Comparison of ENCODE assay signal across 16 cellular contexts in the genomic region with DNA sequence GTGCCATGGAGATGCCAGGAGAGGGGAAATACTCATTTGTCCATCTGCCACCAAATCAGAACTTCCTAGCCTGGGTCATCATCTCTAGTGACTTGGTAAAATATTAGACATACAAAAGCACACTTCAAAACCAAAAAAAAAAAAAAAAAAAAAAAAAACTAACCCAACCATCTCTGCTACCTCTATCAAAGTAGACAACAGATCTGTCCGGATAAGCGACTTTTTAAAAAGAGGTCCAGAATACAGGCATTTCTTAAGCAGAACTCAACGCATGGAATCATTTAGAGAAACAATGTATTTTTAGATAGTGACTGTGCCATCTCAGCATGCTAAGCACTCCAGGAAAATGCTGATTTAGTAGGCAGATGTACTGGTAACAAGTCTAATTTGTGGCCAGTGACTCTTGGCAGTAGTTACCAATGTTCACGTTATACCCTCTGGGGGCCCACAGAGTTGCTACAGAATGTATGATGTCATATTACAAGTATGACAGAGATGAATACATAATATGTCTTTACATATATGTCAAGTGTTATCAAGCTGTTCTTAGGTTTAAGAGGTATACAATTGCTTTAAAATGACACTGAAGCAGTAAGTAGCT.
DNase-seq lines count a peak whose midpoint lies in the region; ATAC-seq and TF ChIP-seq lines count a peak whose summit lies in the region.
"Had no signal": no experiment of that assay in that cellular context is flagged by ENCODE, and none has a peak within 500 bp of the region (broad histone marks: within the 10 kb centered on the region; RNA-seq: fewer than 3 reads in every experiment).

No MANE protein-coding gene starts in this region.

- H3K27ac Mint-ChIP-seq in activated CD8-positive, alpha-beta T cell treated with anti-CD3 and anti-CD28 coated beads for 36 hours, result no peak overlapping the region
- no peak overlapping the region for H3K27ac Mint-ChIP-seq in activated CD8-positive, alpha-beta T cell treated with anti-CD3 and anti-CD28 coated beads, Interleukin-2, amount 10 ng/mL, durations not matched to agents 7 days and 5 days
- H3K27ac Mint-ChIP-seq: activated T-helper 1 cell treated with anti-CD3 and anti-CD28 coated beads, Interleukin-12 subunit alpha, Interleukin-12 subunit beta, Interleukin-2, Interleukin-4 antibody, amounts not matched to agents 30 ng/mL and 10 ng/mL and 1 ng/mL, durations not matched to agents 14 hours and 24 hours and 36 hours; B cell; nephron had no signal

- H3K9me3 Mint-ChIP-seq in activated CD8-positive, alpha-beta T cell treated with anti-CD3 and anti-CD28 coated beads for 36 hours, result no peaks in the 10 kb centered on the region
- H3K9me3 Mint-ChIP-seq in activated CD8-positive, alpha-beta T cell treated with anti-CD3 and anti-CD28 coated beads, Interleukin-2, amount 10 ng/mL, durations not matched to agents 7 days and 5 days (ENCODE audit: insufficient read depth), result no peaks in the 10 kb centered on the region
- H3K9me3 Mint-ChIP-seq: activated T-helper 1 cell treated with anti-CD3 and anti-CD28 coated beads, Interleukin-12 subunit alpha, Interleukin-12 subunit beta, Interleukin-2, Interleukin-4 antibody, amounts not matched to agents 30 ng/mL and 10 ng/mL and 1 ng/mL, durations not matched to agents 14 hours and 24 hours and 36 hours; nephron had no signal

- TF ChIP-seq POLR2A in NB4 (IDR thresholded peaks at IDR 0.05; ENCODE audit: extremely low read depth, insufficient read length), result no peak

- peak; percentile 37 for ATAC-seq in activated CD8-positive, alpha-beta T cell treated with anti-CD3 and anti-CD28 coated beads for 36 hours
- ATAC-seq in activated CD8-positive, alpha-beta T cell treated with anti-CD3 and anti-CD28 coated beads, Interleukin-2, amount 10 ng/mL, durations not matched to agents 7 days and 5 days, result no peak
- ATAC-seq in GM21390 (IDR thresholded peaks at IDR 0.05; ENCODE audit: unreplicated experiment) (no peak), GM21528 (IDR thresholded peaks at IDR 0.05; ENCODE audit: low FRiP score, unreplicated experiment) (no peak)
- ATAC-seq: foreskin keratinocyte had no signal

- POLR2A ChIA-PET in activated CD8-positive, alpha-beta T cell treated with anti-CD3 and anti-CD28 coated beads for 36 hours (lab: Charles Lee), result no interaction called here
- POLR2A ChIA-PET in activated CD8-positive, alpha-beta T cell treated with anti-CD3 and anti-CD28 coated beads, Interleukin-2, amount 10 ng/mL, durations not matched to agents 7 days and 5 days (lab: Charles Lee), result no interaction called here

- no peaks in the 10 kb centered on the region for H3K27me3 Mint-ChIP-seq in activated CD8-positive, alpha-beta T cell treated with anti-CD3 and anti-CD28 coated beads for 36 hours
- no peaks in the 10 kb centered on the region for H3K27me3 Mint-ChIP-seq in activated CD8-positive, alpha-beta T cell treated with anti-CD3 and anti-CD28 coated beads, Interleukin-2, amount 10 ng/mL, durations not matched to agents 7 days and 5 days (ENCODE audit: low read depth)
- H3K27me3 Mint-ChIP-seq: B cell had no signal

- CTCF ChIA-PET in activated CD8-positive, alpha-beta T cell treated with anti-CD3 and anti-CD28 coated beads for 36 hours (lab: Charles Lee), result interaction anchor here (0.9 to 1.1 kb wide), 3 partner anchors 10 to 166 kb away, joined by 3 read pairs; no protein-coding TSS in a partner anchor
- CTCF ChIA-PET in activated CD8-positive, alpha-beta T cell treated with anti-CD3 and anti-CD28 coated beads, Interleukin-2, amount 10 ng/mL, durations not matched to agents 7 days and 5 days (lab: Charles Lee), result interaction anchor here (0.6 to 1.6 kb wide), 3 partner anchors 9 to 474 kb away, joined by 3 read pairs; no protein-coding TSS in a partner anchor

- H3K4me1 Mint-ChIP-seq in activated CD8-positive, alpha-beta T cell treated with anti-CD3 and anti-CD28 coated beads for 36 hours (ENCODE audit: low read depth), result peaks cover 37% of the 10 kb centered on the region
- peaks cover 12% of the 10 kb centered on the region for H3K4me1 Mint-ChIP-seq in activated CD8-positive, alpha-beta T cell treated with anti-CD3 and anti-CD28 coated beads, Interleukin-2, amount 10 ng/mL, durations not matched to agents 7 days and 5 days (ENCODE audit: low read depth)
- H3K4me1 Mint-ChIP-seq: B cell had no signal

- no peak overlapping the region for H3K4me3 Mint-ChIP-seq in activated CD8-positive, alpha-beta T cell treated with anti-CD3 and anti-CD28 coated beads for 36 hours
- H3K4me3 Mint-ChIP-seq in activated CD8-positive, alpha-beta T cell treated with anti-CD3 and anti-CD28 coated beads, Interleukin-2, amount 10 ng/mL, durations not matched to agents 7 days and 5 days, result no peak overlapping the region
- H3K4me3 Mint-ChIP-seq: activated T-helper 1 cell treated with anti-CD3 and anti-CD28 coated beads, Interleukin-12 subunit alpha, Interleukin-12 subunit beta, Interleukin-2, Interleukin-4 antibody, amounts not matched to agents 30 ng/mL and 10 ng/mL and 1 ng/mL, durations not matched to agents 14 hours and 24 hours and 36 hours; B cell; nephron had no signal

- H3K36me3 Mint-ChIP-seq in activated CD8-positive, alpha-beta T cell treated with anti-CD3 and anti-CD28 coated beads for 36 hours (ENCODE audit: low read depth), result peaks cover 42% of the 10 kb centered on the region
- peaks cover 15% of the 10 kb centered on the region for H3K36me3 Mint-ChIP-seq in activated CD8-positive, alpha-beta T cell treated with anti-CD3 and anti-CD28 coated beads, Interleukin-2, amount 10 ng/mL, durations not matched to agents 7 days and 5 days (ENCODE audit: low read depth)

- DNase-seq in activated CD8-positive, alpha-beta T cell treated with anti-CD3 and anti-CD28 coated beads for 36 hours, result no peak
- no peak for DNase-seq in activated CD8-positive, alpha-beta T cell treated with anti-CD3 and anti-CD28 coated beads, Interleukin-2, amount 10 ng/mL, durations not matched to agents 7 days and 5 days
- DNase-seq in NB4 (ENCODE audit: low read depth) (peak; percentile 12), cerebellum (ENCODE audit: low spot score) (peak; percentile 12), skeletal muscle cell (ENCODE audit: low read depth) (peak; percentile 72), LoVo (ENCODE audit: low spot score) (no peak)
- DNase-seq: DND-41, NCI-H510A, small intestine, upper lobe of right lung had no signal

- TF ChIP-seq CTCF in activated CD8-positive, alpha-beta T cell treated with anti-CD3 and anti-CD28 coated beads for 36 hours (IDR thresholded peaks at IDR 0.05), result no peak
- TF ChIP-seq CTCF in NB4 (IDR thresholded peaks at IDR 0.05; ENCODE audit: low read depth, low read length), result no peak

- no peak overlapping the region for H3K4me3 ChIP-seq in NB4 (ENCODE audit: low read depth, low read length)
- H3K4me3 ChIP-seq in skeletal muscle cell (ENCODE audit: low read depth, low read length), result no peak overlapping the region
- H3K4me3 ChIP-seq: upper lobe of right lung had no signal

- intact Hi-C loops in activated CD8-positive, alpha-beta T cell treated with anti-CD3 and anti-CD28 coated beads for 36 hours (cut with micrococcal nuclease), result no loop called here

Comparison
In these comparisons a context has a peak if more than half of its experiments do, and no peak if none do; other contexts are left out.
1. DNase-seq: peak in NB4 (single experiment), cerebellum (single experiment) and skeletal muscle cell (single experiment); none in activated CD8-positive, alpha-beta T cell treated with anti-CD3 and anti-CD28 coated beads for 36 hours (single experiment), activated CD8-positive, alpha-beta T cell treated with anti-CD3 and anti-CD28 coated beads, Interleukin-2, amount 10 ng/mL, durations not matched to agents 7 days and 5 days (single experiment) and LoVo (single experiment).